Comparison of ENCODE assay signal across 8 cellular contexts in genomic region chrX:47581731-47582647, GRCh38. TPM values are rescaled to one million over a fixed set of nuclear protein-coding genes. Genes with fewer than 3 reads are reported as not detected.
DNase-seq lines count a peak whose midpoint lies in the region; ATAC-seq and TF ChIP-seq lines count a peak whose summit lies in the region.

Gene TIMP1 (plus strand): TSS chrX:47582436. CDS start chrX:47583416, 980 bp downstream.

- H2AFZ ChIP-seq in HCT116 (ENCODE audit: low read depth, low read length, poor library complexity, severe bottlenecking): no peak within 1 kb of the TSS

- peak within 1 kb of the TSS; percentile 61 for H3K27ac ChIP-seq in HCT116 (ENCODE audit: low read depth, low read length)

- peak; percentile 50 for TF ChIP-seq POLR2A in HCT116 (IDR thresholded peaks at IDR 0.05; ENCODE audit: borderline replicate concordance, extremely low read depth, insufficient read depth, insufficient read length)

- CTCF ChIA-PET in HCT116 (lab: Charles Lee): no interaction called here

- H3K9me2 ChIP-seq in HCT116 (ENCODE audit: insufficient read depth): no peaks in the 10 kb centered on the region

- RAD21 ChIA-PET in HCT116 (lab: Charles Lee; ENCODE audit: low non-redundant PET in 1 of 2, low total read pairs in 2 of 2, uncharacterized antibody in 2 of 2, unreplicated experiment in 2 of 2): no interaction called here

- BruUV-seq in HCT116 (replicated peaks; lab: Mats Ljungman, UMichigan): no TSS peak

- TF ChIP-seq RAD21 in HCT116 (IDR thresholded peaks at IDR 0.05; ENCODE audit: low read depth): no peak

- DNase-seq in GM03348 (ENCODE audit: low spot score): peak; percentile 93
- DNase-seq in HCT116 (ENCODE audit: low read depth, low spot score): peak; percentile 75
- peak; percentile 89 for DNase-seq in MV-4-11 (lab: John Stamatoyannopoulos, UW)
- DNase-seq in activated CD4-positive, CD25-positive, alpha-beta regulatory T cell treated with anti-CD3 and anti-CD28 coated beads, Interleukin-2, amount 50 U/mL, for 16 hours (ENCODE audit: low read depth, low spot score): peak; percentile 38
- DNase-seq in central memory CD4-positive, alpha-beta T cell: peak; percentile 71
- peak; percentile 97 for DNase-seq in islet precursor cell
- peak; percentile 72 to 77 (median 76) for DNase-seq in stimulated activated CD4-positive, alpha-beta T cell treated with anti-CD3 and anti-CD28 coated beads, Interleukin-12 subunit alpha, Interleukin-12 subunit beta, amount 100 ng/mL, for 48 hours (ENCODE audit: low read depth in 2 of 3, low spot score in 1 of 3)
- DNase-seq in superior temporal gyrus (ENCODE audit: extremely low spot score): no peak

- H4K20me1 ChIP-seq in HCT116 (ENCODE audit: insufficient read depth): no peaks in the 10 kb centered on the region

- H3K27me3 ChIP-seq in HCT116 (ENCODE audit: insufficient read depth, low read length): no peaks in the 10 kb centered on the region

- no peaks in the 10 kb centered on the region for H3K9me3 ChIP-seq in HCT116 (ENCODE audit: control insufficient read depth in 1 of 2, insufficient read depth in 1 of 2, low read depth in 1 of 2, low read length in 2 of 2)

- H3K4me2 ChIP-seq in HCT116 (ENCODE audit: low read length): peak within 1 kb of the TSS; percentile 72

- H3K36me3 ChIP-seq in HCT116 (ENCODE audit: control insufficient read depth in 1 of 2, insufficient read depth in 2 of 2, low read length in 2 of 2): peaks cover 3 to 6% of the 10 kb centered on the region in 2 experiments; a peak in 1 of 4 replicates

- ATAC-seq in HCT116: peak; percentile 95

- POLR2A ChIA-PET in HCT116 (lab: Charles Lee): interaction anchor here (0.6 kb wide), 1 partner anchor 17 kb away, joined by 3 read pairs; no protein-coding TSS in a partner anchor

- TF ChIP-seq CTCF in HCT116 (IDR thresholded peaks at IDR 0.05 in 2 of 3, conservative IDR thresholded peaks at IDR 0.05 in 1 of 3; ENCODE audit: borderline replicate concordance in 1 of 3, insufficient read depth in 1 of 3, low read depth in 2 of 3, low read length in 2 of 3): no peak

- intact Hi-C loops in HCT116 (cut with micrococcal nuclease): no loop called here

- peaks cover 12 to 48% of the 10 kb centered on the region in 2 experiments for H3K4me1 ChIP-seq in HCT116 (ENCODE audit: control insufficient read depth in 1 of 2, insufficient read depth in 2 of 2, low read length in 2 of 2)

- peak within 1 kb of the TSS; percentile 59 to 66 for H3K4me3 ChIP-seq in HCT116 (replicated peaks in 1 of 2; ENCODE audit: low read depth in 1 of 2, low read length in 2 of 2)

- H3K9ac ChIP-seq in HCT116 (ENCODE audit: low read length): peak within 1 kb of the TSS; percentile 77

- peaks cover 20% of the 10 kb centered on the region for H3K79me2 ChIP-seq in HCT116 (ENCODE audit: insufficient read depth, low read length)

TF ChIP-seq in HCT116, 20 proteins besides CTCF, POLR2A, EP300 and RAD21:
- TF ChIP-seq CBX3 (IDR thresholded peaks at IDR 0.05; ENCODE audit: low read depth) (no peak), ELF1 (IDR thresholded peaks at IDR 0.05; ENCODE audit: borderline replicate concordance, low read depth) (no peak), MAX (IDR thresholded peaks at IDR 0.05) (no peak), SIN3A (IDR thresholded peaks at IDR 0.05; ENCODE audit: low read depth) (no peak), FOSL1 (IDR thresholded peaks at IDR 0.05; ENCODE audit: low read depth) (no peak), POLR2AphosphoS5 (IDR thresholded peaks at IDR 0.05; ENCODE audit: low read depth, low read length) (peak; percentile 89), SRF (IDR thresholded peaks at IDR 0.05; ENCODE audit: low read depth) (no peak), ZNF274 (IDR thresholded peaks at IDR 0.05; ENCODE audit: low read depth, low read length) (no peak), YY1 (IDR thresholded peaks at IDR 0.05; ENCODE audit: extremely low read depth, insufficient replicate concordance, low read depth, low read length) (peak; percentile 58), EZH2phosphoT487 (IDR thresholded peaks at IDR 0.05; ENCODE audit: borderline replicate concordance) (no peak), ZFX (IDR thresholded peaks at IDR 0.05) (peak; percentile 63), TCF7L2 (IDR thresholded peaks at IDR 0.05; ENCODE audit: borderline replicate concordance, extremely low read depth, insufficient read depth, insufficient read length) (peak; percentile 24), EGR1 (IDR thresholded peaks at IDR 0.05; ENCODE audit: low read depth) (no peak), ATF3 (IDR thresholded peaks at IDR 0.05) (no peak), EZH2 (IDR thresholded peaks at IDR 0.05) (no peak), SP1 (IDR thresholded peaks at IDR 0.05; ENCODE audit: low read depth) (no peak), CEBPB (IDR thresholded peaks at IDR 0.05; ENCODE audit: low read depth) (no peak), JUND (IDR thresholded peaks at IDR 0.05) (no peak)
- TF ChIP-seq, protein P1, sequence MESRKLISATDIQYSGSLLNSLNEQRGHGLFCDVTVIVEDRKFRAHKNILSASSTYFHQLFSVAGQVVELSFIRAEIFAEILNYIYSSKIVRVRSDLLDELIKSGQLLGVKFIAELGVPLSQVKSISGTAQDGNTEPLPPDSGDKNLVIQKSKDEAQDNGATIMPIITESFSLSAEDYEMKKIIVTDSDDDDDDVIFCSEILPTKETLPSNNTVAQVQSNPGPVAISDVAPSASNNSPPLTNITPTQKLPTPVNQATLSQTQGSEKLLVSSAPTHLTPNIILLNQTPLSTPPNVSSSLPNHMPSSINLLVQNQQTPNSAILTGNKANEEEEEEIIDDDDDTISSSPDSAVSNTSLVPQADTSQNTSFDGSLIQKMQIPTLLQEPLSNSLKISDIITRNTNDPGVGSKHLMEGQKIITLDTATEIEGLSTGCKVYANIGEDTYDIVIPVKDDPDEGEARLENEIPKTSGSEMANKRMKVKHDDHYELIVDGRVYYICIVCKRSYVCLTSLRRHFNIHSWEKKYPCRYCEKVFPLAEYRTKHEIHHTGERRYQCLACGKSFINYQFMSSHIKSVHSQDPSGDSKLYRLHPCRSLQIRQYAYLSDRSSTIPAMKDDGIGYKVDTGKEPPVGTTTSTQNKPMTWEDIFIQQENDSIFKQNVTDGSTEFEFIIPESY (IDR thresholded peaks at IDR 0.05; ENCODE audit: extremely low read depth, insufficient replicate concordance, low read length): no peak
- TF ChIP-seq, protein P2, sequence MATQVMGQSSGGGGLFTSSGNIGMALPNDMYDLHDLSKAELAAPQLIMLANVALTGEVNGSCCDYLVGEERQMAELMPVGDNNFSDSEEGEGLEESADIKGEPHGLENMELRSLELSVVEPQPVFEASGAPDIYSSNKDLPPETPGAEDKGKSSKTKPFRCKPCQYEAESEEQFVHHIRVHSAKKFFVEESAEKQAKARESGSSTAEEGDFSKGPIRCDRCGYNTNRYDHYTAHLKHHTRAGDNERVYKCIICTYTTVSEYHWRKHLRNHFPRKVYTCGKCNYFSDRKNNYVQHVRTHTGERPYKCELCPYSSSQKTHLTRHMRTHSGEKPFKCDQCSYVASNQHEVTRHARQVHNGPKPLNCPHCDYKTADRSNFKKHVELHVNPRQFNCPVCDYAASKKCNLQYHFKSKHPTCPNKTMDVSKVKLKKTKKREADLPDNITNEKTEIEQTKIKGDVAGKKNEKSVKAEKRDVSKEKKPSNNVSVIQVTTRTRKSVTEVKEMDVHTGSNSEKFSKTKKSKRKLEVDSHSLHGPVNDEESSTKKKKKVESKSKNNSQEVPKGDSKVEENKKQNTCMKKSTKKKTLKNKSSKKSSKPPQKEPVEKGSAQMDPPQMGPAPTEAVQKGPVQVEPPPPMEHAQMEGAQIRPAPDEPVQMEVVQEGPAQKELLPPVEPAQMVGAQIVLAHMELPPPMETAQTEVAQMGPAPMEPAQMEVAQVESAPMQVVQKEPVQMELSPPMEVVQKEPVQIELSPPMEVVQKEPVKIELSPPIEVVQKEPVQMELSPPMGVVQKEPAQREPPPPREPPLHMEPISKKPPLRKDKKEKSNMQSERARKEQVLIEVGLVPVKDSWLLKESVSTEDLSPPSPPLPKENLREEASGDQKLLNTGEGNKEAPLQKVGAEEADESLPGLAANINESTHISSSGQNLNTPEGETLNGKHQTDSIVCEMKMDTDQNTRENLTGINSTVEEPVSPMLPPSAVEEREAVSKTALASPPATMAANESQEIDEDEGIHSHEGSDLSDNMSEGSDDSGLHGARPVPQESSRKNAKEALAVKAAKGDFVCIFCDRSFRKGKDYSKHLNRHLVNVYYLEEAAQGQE (IDR thresholded peaks at IDR 0.05; ENCODE audit: low read depth): no peak

RNA-seq across cellular contexts. Expression of gene TIMP1, which starts in this region (rescaled TPM):
- 225 TPM for total RNA-seq in HCT116 (2021; ENCODE audit: unreplicated experiment)
- polyA plus RNA-seq in HCT116 (2012): 464 and 491 TPM in 2 replicates
